Comparison of ENCODE assay signal across 9 cellular contexts in the genomic region with DNA sequence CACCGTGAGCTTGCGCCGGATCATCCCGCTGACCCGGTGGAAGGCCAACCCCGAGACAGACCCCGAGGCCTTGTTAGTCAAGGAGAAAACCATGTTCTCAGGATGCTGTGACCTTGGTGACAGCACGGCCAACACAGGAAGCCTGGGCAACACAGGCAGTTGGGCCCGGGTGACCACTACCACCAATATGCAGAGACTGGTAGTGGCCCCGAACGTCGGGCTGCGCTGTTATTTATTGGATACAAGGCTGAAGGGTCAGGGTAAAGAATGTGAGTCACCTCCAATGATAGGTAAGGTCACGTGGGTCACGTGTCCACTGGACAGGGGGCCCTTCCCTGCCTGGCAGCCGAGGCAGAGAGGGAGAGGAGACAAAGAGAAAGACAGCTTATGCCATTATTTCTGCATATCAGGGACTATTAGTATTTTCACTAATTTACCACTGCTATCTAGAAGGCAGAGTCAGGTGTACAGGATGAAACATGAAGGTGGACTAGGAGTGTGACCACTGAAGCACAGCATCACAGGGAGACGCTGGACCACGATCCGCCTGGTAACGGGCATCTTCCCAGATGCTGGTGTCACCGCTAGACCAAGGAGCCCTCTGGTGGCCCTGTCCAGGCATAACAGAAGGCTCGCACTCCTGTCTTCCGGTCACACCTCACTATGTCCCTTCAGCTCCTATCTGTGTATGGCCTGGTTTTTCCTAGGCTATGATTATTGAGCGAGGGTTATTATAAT. TPM values are rescaled to one million over a fixed set of nuclear protein-coding genes. Genes with fewer than 3 reads are reported as not detected.
DNase-seq lines count a peak whose midpoint lies in the region; TF ChIP-seq lines count a peak whose summit lies in the region.
"Not testable (repeated sequence)": the region's sequence is repeated elsewhere in the genome, so short reads cannot be mapped to it uniquely, and the experiment has no call there.
"Had no signal": no experiment of that assay in that cellular context is flagged by ENCODE, and none has a peak within 500 bp of the region (broad histone marks: within the 10 kb centered on the region; RNA-seq: fewer than 3 reads in every experiment).

No MANE protein-coding gene starts in this region.

- not testable (repeated sequence) for H3K4me1 ChIP-seq in adrenal gland (replicated peaks in 1 of 2); liver (ENCODE audit: control insufficient read depth in 4 of 4, insufficient read depth in 4 of 4, low read length in 3 of 4)

- TF ChIP-seq POLR2A in adrenal gland (IDR thresholded peaks at IDR 0.05) = not testable (repeated sequence)

- in situ Hi-C loops in ACHN (cut with HindIII; ENCODE audit: low pct_ligation_motif_present, low pct_unique_long_range_greater_than_20kb, low sequenced_read_pairs) = not testable (repeated sequence)

- H3K27ac ChIP-seq in adrenal gland; liver (ENCODE audit: low read depth in 1 of 2, low read length in 2 of 2): not testable (repeated sequence)

- TF ChIP-seq CTCF in GM12865 (IDR thresholded peaks at IDR 0.05; ENCODE audit: insufficient read depth, low read depth, low read length, missing control alignments) = peak; percentile 52
- peak; percentile 48 to 87 (median 73) for TF ChIP-seq CTCF in adrenal gland (IDR thresholded peaks at IDR 0.05)
- TF ChIP-seq CTCF in fibroblast of mammary gland (conservative IDR thresholded peaks at IDR 0.05; ENCODE audit: control insufficient read depth, insufficient read depth, low read depth, low read length) = peak; percentile 58
- TF ChIP-seq CTCF in liver (IDR thresholded peaks at IDR 0.05; ENCODE audit: low read depth, low read length, missing input control) = peak; percentile 58

- WGBS in adrenal gland, 4 donors = 36 to 39% (median 38%) methylated on average over 14 to 17 of the region's 24 CpGs
- WGBS in liver = 45% methylated on average over 17 of the region's 24 CpGs

- not testable (repeated sequence) for H3K4me3 ChIP-seq in GM12865 (ENCODE audit: low read depth, low read length); adrenal gland; fibroblast of mammary gland (ENCODE audit: control insufficient read depth, low read depth, low read length); liver (ENCODE audit: low read depth in 1 of 3, low read length in 3 of 3)

- H3K9ac ChIP-seq in liver (ENCODE audit: low read depth in 1 of 2, low read length in 2 of 2) = not testable (repeated sequence)

- H3K9me3 ChIP-seq in adrenal gland (replicated peaks in 1 of 3); liver (ENCODE audit: control insufficient read depth in 4 of 4, low read length in 3 of 4): not testable (repeated sequence)

- DNase-seq in ACHN (peak; percentile 44), GM12865 (ENCODE audit: low read depth) (peak; percentile 44), NCI-H146 treated with DMSO at 0.1 percent for 48 hours (lab: John Stamatoyannopoulos, UW; ENCODE audit: unreplicated experiment) (peak; percentile 69), SHP77 treated with DMSO at 0.1 percent for 48 hours (lab: John Stamatoyannopoulos, UW) (peak; percentile 10), adrenal gland (peak; percentile 67 to 92 (median 79)), fibroblast of mammary gland (ENCODE audit: low read depth) (peak; percentile 24), retina (peak; percentile 74)

- not testable (repeated sequence) for H3K27me3 ChIP-seq in adrenal gland; liver (ENCODE audit: control insufficient read depth in 4 of 4, insufficient read depth in 4 of 4, low read length in 3 of 4)

- not testable (repeated sequence) for H3K36me3 ChIP-seq in adrenal gland (replicated peaks in 1 of 2); liver (ENCODE audit: control insufficient read depth in 4 of 4, insufficient read depth in 3 of 4, low read depth in 1 of 4, low read length in 3 of 4)

- TF ChIP-seq RAD21 in liver (IDR thresholded peaks at IDR 0.05) = peak; percentile 82 to 84

- intact Hi-C loops in adrenal gland (cut with DNase I) = not testable (repeated sequence)

RNA-seq across cellular contexts. Expression of gene SULT1A1, which starts 5.8 kb away (rescaled TPM):
- total RNA-seq in adrenal gland = 100 to 1,000 TPM in 6 of 8 donors, 10 to 100 TPM in 2; 76.8 to 367 (median 198) TPM
- polyA plus RNA-seq in adrenal gland = 100 to 1,000 TPM in 1 of 3 donors, 10 to 100 TPM in 2; 47.2 to 162 (median 72.8) TPM
- total RNA-seq in liver = 10 to 100 TPM; 25.3 to 94.5 TPM
- 100 to 1,000 TPM; 110 to 143 TPM for polyA plus RNA-seq in liver

RNA-seq across cellular contexts. Expression of gene SULT1A2, which starts 18.8 kb away (rescaled TPM):
- total RNA-seq in adrenal gland (10 to 100 TPM in 1 of 8 donors, 1 to 10 TPM in 7; 1.6 to 22.5 (median 3.1) TPM), liver (10 to 100 TPM in 1 of 2 donors, 1 to 10 TPM in 1; 1.6 to 19.2 TPM)
- polyA plus RNA-seq in adrenal gland (1 to 10 TPM in 2 of 3 donors, under 1 TPM in 1; 0.55 to 5.3 (median 2.1) TPM), liver (10 to 100 TPM; 10.6 to 29.4 TPM)
- total RNA-seq: activated T-cell treated with anti-CD3 and anti-CD28 coated beads, Interleukin-2, amount 50 U/mL, for 4 hours had no signal

RNA-seq across cellular contexts. Expression of gene NPIPB8, which starts 22.2 kb away (rescaled TPM):
- total RNA-seq in adrenal gland = not detected
- polyA plus RNA-seq in adrenal gland = not detected
- under 1 TPM in 1 of 2 donors, not detected in 1; 0.08 TPM for total RNA-seq in liver
- under 1 TPM in 1 of 2 donors, not detected in 1; 0.53 TPM for polyA plus RNA-seq in liver

Comparison
In these comparisons a context has a peak if more than half of its experiments do, and no peak if none do; other contexts are left out.
1. DNase-seq: peak in every context shown above with its lines; median percentile 79 in adrenal gland; 74 in retina; 69 in NCI-H146 treated with DMSO at 0.1 percent for 48 hours; 44 in ACHN; 44 in GM12865; 24 in fibroblast of mammary gland; 10 in SHP77 treated with DMSO at 0.1 percent for 48 hours.